ENCODE assay signal across 12 cellular contexts in the genomic region with DNA sequence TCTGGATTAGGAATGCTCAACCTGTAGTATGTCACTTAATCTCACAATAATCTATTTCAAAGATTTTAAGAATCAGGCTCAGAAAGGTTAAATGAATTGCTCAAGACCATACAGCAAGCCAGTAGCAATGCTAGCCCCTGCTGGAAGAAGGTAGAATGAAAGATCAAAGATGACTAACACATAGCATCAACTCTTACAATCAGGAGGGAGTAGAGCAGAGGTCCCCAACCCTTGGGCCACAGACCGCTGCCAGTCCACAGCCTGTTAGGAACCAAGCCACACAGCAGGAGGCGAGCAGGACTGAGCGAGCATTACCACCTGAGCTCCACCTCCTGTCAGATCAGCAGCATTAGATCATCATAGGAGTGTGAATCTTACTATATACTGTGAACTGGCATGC. TPM values are rescaled to one million over a fixed set of nuclear protein-coding genes. Genes with fewer than 3 reads are reported as not detected.
DNase-seq lines count a peak whose midpoint lies in the region; ATAC-seq and TF ChIP-seq lines count a peak whose summit lies in the region.
"Had no signal": no experiment of that assay in that cellular context is flagged by ENCODE, and none has a peak within 500 bp of the region (broad histone marks: within the 10 kb centered on the region; RNA-seq: fewer than 3 reads in every experiment).

No MANE protein-coding gene starts in this region.

- CTCF ChIA-PET in BJ (lab: Yijun Ruan, JAX): interaction anchor here (1.0 kb wide), 1 partner anchor 18 kb away, joined by 3 read pairs; no protein-coding TSS in a partner anchor
- CTCF ChIA-PET in WTC11 (lab: Charles Lee): interaction anchor here (1.3 to 1.8 kb wide), 2 partner anchors 9 to 16 kb away, joined by 3 to 5 read pairs; a partner anchor contains a TSS

- no peak overlapping the region for H4K91ac ChIP-seq in H9 (ENCODE audit: insufficient read length, low read depth, low read length)

- H2AK5ac ChIP-seq in H9 (ENCODE audit: insufficient read length, low read length): no peak overlapping the region

- H2AFZ ChIP-seq in H9 (ENCODE audit: low read length): no peak overlapping the region

- H2BK5ac ChIP-seq in H9 (ENCODE audit: insufficient read length, low read length): no peak overlapping the region

- H3K27ac Mint-ChIP-seq in H9 (no peak overlapping the region), WTC11 (no peak overlapping the region)
- H3K27ac Mint-ChIP-seq: activated naive CD4-positive, alpha-beta T cell treated with anti-CD3 and anti-CD28 coated beads, Interleukin-2, amount 50 U/mL, for 72 hours had no signal

- TF ChIP-seq CTCF in BJ (IDR thresholded peaks at IDR 0.05; ENCODE audit: insufficient read depth, low read depth, low read length) (peak; percentile 11; the same call in 1 of the 2 replicates), H9 (conservative IDR thresholded peaks at IDR 0.05) (peak; percentile 46; the same call in 2 of the 3 replicates), WTC11 (IDR thresholded peaks at IDR 0.05) (no peak)

- no peak overlapping the region for H3K4me3 ChIP-seq in BJ (ENCODE audit: low read depth, low read length)
- H3K4me3 ChIP-seq: heart right ventricle had no signal

- H2BK120ac ChIP-seq in H9 (ENCODE audit: low read depth, low read length, poor library complexity, severe bottlenecking): no peak overlapping the region

- H4K20me1 ChIP-seq in H9 (ENCODE audit: control insufficient read depth, insufficient read depth, insufficient read length): no peaks in the 10 kb centered on the region

- H3K27me3 ChIP-seq in BJ (ENCODE audit: control insufficient read depth, insufficient read depth, low read length) (peaks cover 9% of the 10 kb centered on the region), H9 (ENCODE audit: insufficient read depth, low read length) (no peaks in the 10 kb centered on the region)
- H3K27me3 ChIP-seq: heart right ventricle had no signal

- no peak overlapping the region for H2BK20ac ChIP-seq in H9 (ENCODE audit: low read depth, low read length, poor library complexity, severe bottlenecking)

- no peak overlapping the region for H3T11ph ChIP-seq in H9 (ENCODE audit: low read length)

- H3K27ac ChIP-seq in H9 (ENCODE audit: insufficient read length, low read depth, low read length): no peak overlapping the region
- H3K27ac ChIP-seq: heart right ventricle had no signal

- H2BK15ac ChIP-seq in H9 (ENCODE audit: low read depth, low read length): no peak overlapping the region

- H3K79me1 ChIP-seq in H9 (ENCODE audit: insufficient read depth, low read depth, low read length, poor library complexity, severe bottlenecking): no peaks in the 10 kb centered on the region

- ATAC-seq in WTC11: peak; percentile 72
- no peak for ATAC-seq in HG02973 (IDR thresholded peaks at IDR 0.05; ENCODE audit: unreplicated experiment)
- ATAC-seq in HG02642 (IDR thresholded peaks at IDR 0.05; ENCODE audit: poor library complexity, unreplicated experiment): no peak
- no peak for ATAC-seq in HG03439 (IDR thresholded peaks at IDR 0.05; ENCODE audit: unreplicated experiment)

- H3K4me3 Mint-ChIP-seq in H9: no peak overlapping the region
- no peak overlapping the region for H3K4me3 Mint-ChIP-seq in WTC11

- H3K79me2 ChIP-seq in H9 (ENCODE audit: insufficient read depth, low read length): no peaks in the 10 kb centered on the region

- no peaks in the 10 kb centered on the region for H3K23me2 ChIP-seq in H9 (ENCODE audit: insufficient read length, low read depth, low read length, poor library complexity, severe bottlenecking)

- no peak for DNase-seq in BJ (ENCODE audit: low read depth)
- peak; percentile 41 for DNase-seq in H9
- DNase-seq in WTC11 (ENCODE audit: low spot score): peak; percentile 39
- peak; percentile 12 for DNase-seq in kidney glomerular epithelial cell (lab: John Stamatoyannopoulos, UW)
- DNase-seq in NCI-H1105 (lab: John Stamatoyannopoulos, UW): no peak
- DNase-seq: heart right ventricle, posterior cingulate gyrus, T-helper 1 cell had no signal

- no peak overlapping the region for H4K8ac ChIP-seq in H9 (replicated peaks; ENCODE audit: insufficient read length, low read depth, low read length)

- no peak overlapping the region for H3K9ac ChIP-seq in H9 (ENCODE audit: extremely low read depth, insufficient read length, low read length)

- H3K4me2 ChIP-seq in H9 (ENCODE audit: insufficient read depth, insufficient read length, low read length): no peak overlapping the region

- H3K36me3 ChIP-seq in BJ (ENCODE audit: control insufficient read depth, insufficient read depth, low read length): no peaks in the 10 kb centered on the region
- H3K36me3 ChIP-seq: heart right ventricle had no signal

- H3K4ac ChIP-seq in H9 (ENCODE audit: low read depth, low read length): no peak overlapping the region

- POLR2A ChIA-PET in BJ (lab: Charles Lee) (no interaction called here), WTC11 (lab: Charles Lee) (no interaction called here)

- peaks cover 0 to 2% of the 10 kb centered on the region in 2 experiments; a peak in 2 of 4 replicates for H3K4me1 Mint-ChIP-seq in H9
- no peaks in the 10 kb centered on the region for H3K4me1 Mint-ChIP-seq in WTC11

- no peak overlapping the region for H3K14ac ChIP-seq in H9 (ENCODE audit: insufficient read depth, low read length)

- H3K56ac ChIP-seq in H9 (ENCODE audit: insufficient read length, low read depth, low read length): no peak overlapping the region

- H3K4me1 ChIP-seq in H9 (ENCODE audit: insufficient read depth, low read length): no peaks in the 10 kb centered on the region

- H2BK12ac ChIP-seq in H9 (ENCODE audit: insufficient read length, low read depth, low read length): no peak overlapping the region

- H3K23ac ChIP-seq in H9 (ENCODE audit: insufficient read length, low read depth, low read length): no peak overlapping the region

- H3K27me3 Mint-ChIP-seq in H9 (ENCODE audit: low read depth) (peaks cover 55% of the 10 kb centered on the region), WTC11 (ENCODE audit: low read depth) (peaks cover 68% of the 10 kb centered on the region)

- H3K18ac ChIP-seq in H9 (ENCODE audit: insufficient read length, low read depth, low read length): no peak overlapping the region

- H3K9me3 Mint-ChIP-seq in H9: no peaks in the 10 kb centered on the region
- no peaks in the 10 kb centered on the region for H3K9me3 Mint-ChIP-seq in WTC11
- H3K9me3 Mint-ChIP-seq: activated naive CD4-positive, alpha-beta T cell treated with anti-CD3 and anti-CD28 coated beads, Interleukin-2, amount 50 U/mL, for 72 hours had no signal

- H3K9me3 ChIP-seq in H9 (ENCODE audit: control insufficient read depth, low read depth, low read length): no peaks in the 10 kb centered on the region
- H3K9me3 ChIP-seq: heart right ventricle had no signal

- WGBS in H9 (ENCODE audit: extremely low coverage, insufficient read length, low lambda C conversion rate): no CpG with 5 or more reads among the region's 3 CpGs

- H3K36me3 Mint-ChIP-seq in H9 (ENCODE audit: insufficient read depth in 1 of 3, low read depth in 3 of 3) (no peaks in the 10 kb centered on the region), WTC11 (no peaks in the 10 kb centered on the region)
- H3K36me3 Mint-ChIP-seq: activated naive CD4-positive, alpha-beta T cell treated with anti-CD3 and anti-CD28 coated beads, Interleukin-2, amount 50 U/mL, for 72 hours had no signal

- no peak overlapping the region for H4K5ac ChIP-seq in H9 (ENCODE audit: insufficient read length, low read depth, low read length)

TF ChIP-seq in WTC11, 78 proteins besides CTCF, POLR2A, EP300 and RAD21:
- TF ChIP-seq ZNF423 (CRISPR knock-in tag; IDR thresholded peaks at IDR 0.05) (no peak), GRHL2 (CRISPR knock-in tag; IDR thresholded peaks at IDR 0.05; ENCODE audit: insufficient replicate concordance, severe bottlenecking) (no peak), ZNF219 (CRISPR knock-in tag; IDR thresholded peaks at IDR 0.05; ENCODE audit: borderline replicate concordance) (no peak), NFATC4 (CRISPR knock-in tag; IDR thresholded peaks at IDR 0.05) (no peak), HMGA2 (CRISPR knock-in tag; IDR thresholded peaks at IDR 0.05) (no peak)
- TF ChIP-seq, protein P1, sequence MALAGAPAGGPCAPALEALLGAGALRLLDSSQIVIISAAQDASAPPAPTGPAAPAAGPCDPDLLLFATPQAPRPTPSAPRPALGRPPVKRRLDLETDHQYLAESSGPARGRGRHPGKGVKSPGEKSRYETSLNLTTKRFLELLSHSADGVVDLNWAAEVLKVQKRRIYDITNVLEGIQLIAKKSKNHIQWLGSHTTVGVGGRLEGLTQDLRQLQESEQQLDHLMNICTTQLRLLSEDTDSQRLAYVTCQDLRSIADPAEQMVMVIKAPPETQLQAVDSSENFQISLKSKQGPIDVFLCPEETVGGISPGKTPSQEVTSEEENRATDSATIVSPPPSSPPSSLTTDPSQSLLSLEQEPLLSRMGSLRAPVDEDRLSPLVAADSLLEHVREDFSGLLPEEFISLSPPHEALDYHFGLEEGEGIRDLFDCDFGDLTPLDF (CRISPR knock-in tag; IDR thresholded peaks at IDR 0.05): no peak
- TF ChIP-seq, protein P2, sequence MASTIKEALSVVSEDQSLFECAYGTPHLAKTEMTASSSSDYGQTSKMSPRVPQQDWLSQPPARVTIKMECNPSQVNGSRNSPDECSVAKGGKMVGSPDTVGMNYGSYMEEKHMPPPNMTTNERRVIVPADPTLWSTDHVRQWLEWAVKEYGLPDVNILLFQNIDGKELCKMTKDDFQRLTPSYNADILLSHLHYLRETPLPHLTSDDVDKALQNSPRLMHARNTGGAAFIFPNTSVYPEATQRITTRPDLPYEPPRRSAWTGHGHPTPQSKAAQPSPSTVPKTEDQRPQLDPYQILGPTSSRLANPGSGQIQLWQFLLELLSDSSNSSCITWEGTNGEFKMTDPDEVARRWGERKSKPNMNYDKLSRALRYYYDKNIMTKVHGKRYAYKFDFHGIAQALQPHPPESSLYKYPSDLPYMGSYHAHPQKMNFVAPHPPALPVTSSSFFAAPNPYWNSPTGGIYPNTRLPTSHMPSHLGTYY (CRISPR knock-in tag; IDR thresholded peaks at IDR 0.05): no peak
TF ChIP-seq in WTC11: peak in this region for 0.

RNA-seq across cellular contexts. Expression of a gene that starts 15.5 kb away (rescaled TPM):
- polyA plus RNA-seq in BJ (2011; rRNA removed): 0.10 and 0.17 TPM in 2 replicates
- 0.43 TPM in 1 of 2 replicates, not detected in the other for polyA minus RNA-seq in BJ (2011; rRNA and poly(A)+ RNA removed)
- 9.0 and 10.7 TPM in 2 replicates for total RNA-seq in H9 (2021)
- 10.1 to 18.0 TPM (median 17.0 TPM) in 3 replicates for total RNA-seq in WTC11 (2021)

Comparison
In these comparisons a context has a peak if more than half of its experiments do, and no peak if none do; other contexts are left out.
1. DNase-seq: peak in H9 (single experiment), WTC11 (single experiment) and kidney glomerular epithelial cell (single experiment); none in BJ (single experiment) and NCI-H1105 (single experiment).